Comparison of ENCODE assay signal across 29 cellular contexts in genomic region chr3:52857108-52857507, GRCh38. TPM values are rescaled to one million over a fixed set of nuclear protein-coding genes. Genes with fewer than 3 reads are reported as not detected.
"Had no signal": no experiment of that assay in that cellular context is flagged by ENCODE, and none has a peak within 500 bp of the region (broad histone marks: within the 10 kb centered on the region; RNA-seq: fewer than 3 reads in every experiment).

No MANE protein-coding gene starts in this region.

- H3K36me3 Mint-ChIP-seq: activated naive CD4-positive, alpha-beta T cell treated with anti-CD3 and anti-CD28 coated beads, Interleukin-2, amount 50 U/mL, for 72 hours had no signal

- H3K9me3 Mint-ChIP-seq: activated naive CD4-positive, alpha-beta T cell treated with anti-CD3 and anti-CD28 coated beads, Interleukin-2, amount 50 U/mL, for 72 hours; activated naive CD8-positive, alpha-beta T cell treated with anti-CD3 and anti-CD28 coated beads, Interleukin-2, amount 50 U/mL, for 24 hours; activated T-helper 1 cell treated with anti-CD3 and anti-CD28 coated beads, Interleukin-12 subunit alpha, Interleukin-12 subunit beta, Interleukin-2, Interleukin-4 antibody, amounts not matched to agents 30 ng/mL and 10 ng/mL and 1 ng/mL, durations not matched to agents 14 hours and 24 hours and 36 hours had no signal

- H3K4me1 Mint-ChIP-seq: activated naive CD8-positive, alpha-beta T cell treated with anti-CD3 and anti-CD28 coated beads, Interleukin-2, amount 50 U/mL, for 24 hours had no signal

- H3K27me3 ChIP-seq: ascending aorta, body of pancreas, SJCRH30 had no signal

- H3K27ac Mint-ChIP-seq: activated naive CD4-positive, alpha-beta T cell treated with anti-CD3 and anti-CD28 coated beads, Interleukin-2, amount 50 U/mL, for 72 hours; activated naive CD8-positive, alpha-beta T cell treated with anti-CD3 and anti-CD28 coated beads, Interleukin-2, amount 50 U/mL, for 24 hours; activated T-helper 1 cell treated with anti-CD3 and anti-CD28 coated beads, Interleukin-12 subunit alpha, Interleukin-12 subunit beta, Interleukin-2, Interleukin-4 antibody, amounts not matched to agents 30 ng/mL and 10 ng/mL and 1 ng/mL, durations not matched to agents 14 hours and 24 hours and 36 hours had no signal

- H3K4me3 Mint-ChIP-seq: activated CD8-positive, alpha-beta T cell treated with anti-CD3 and anti-CD28 coated beads, Interleukin-2, amount 10 ng/mL, durations not matched to agents 7 days and 5 days; activated naive CD8-positive, alpha-beta T cell treated with anti-CD3 and anti-CD28 coated beads, Interleukin-2, amount 50 U/mL, for 24 hours; activated T-helper 1 cell treated with anti-CD3 and anti-CD28 coated beads, Interleukin-12 subunit alpha, Interleukin-12 subunit beta, Interleukin-2, Interleukin-4 antibody, amounts not matched to agents 30 ng/mL and 10 ng/mL and 1 ng/mL, durations not matched to agents 14 hours and 24 hours and 36 hours had no signal

- ATAC-seq: activated CD4-positive, CD25-positive, alpha-beta regulatory T cell treated with anti-CD3 and anti-CD28 coated beads, Interleukin-2, amount 50 U/mL, for 24 hours; activated CD8-positive, alpha-beta T cell treated with anti-CD3 and anti-CD28 coated beads, Interleukin-2, amount 10 ng/mL, durations not matched to agents 7 days and 5 days; activated naive CD4-positive, alpha-beta T cell treated with anti-CD3 and anti-CD28 coated beads, Interleukin-2, amount 50 U/mL, for 72 hours; activated naive CD8-positive, alpha-beta T cell treated with anti-CD3 and anti-CD28 coated beads, Interleukin-2, amount 50 U/mL, for 24 hours; body of pancreas; Panc1; Right ventricle myocardium inferior; SK-N-SH treated with all-trans-retinoic acid at 6 μM for 48 hours had no signal

- H3K27me3 Mint-ChIP-seq: activated naive CD8-positive, alpha-beta T cell treated with anti-CD3 and anti-CD28 coated beads, Interleukin-2, amount 50 U/mL, for 24 hours had no signal

- H3K27ac ChIP-seq: ascending aorta, body of pancreas, SJCRH30 had no signal

- H3K9me3 ChIP-seq: ascending aorta, body of pancreas, SJCRH30 had no signal

- DNase-seq: activated CD4-positive, alpha-beta T cell treated with anti-CD3 and anti-CD28 coated beads for 4 hours; activated CD8-positive, alpha-beta memory T cell treated with anti-CD3 and anti-CD28 coated beads, Interleukin-2, amount 50 U/mL, for 48 hours; activated CD8-positive, alpha-beta T cell treated with anti-CD3 and anti-CD28 coated beads, Interleukin-2, amount 10 ng/mL, durations not matched to agents 7 days and 5 days; activated effector memory CD4-positive, alpha-beta T cell treated with Interleukin-2 at 50 U/mL for 16 hours; activated naive CD4-positive, alpha-beta T cell treated with Interleukin-2 at 50 U/mL for 16 hours; activated naive CD8-positive, alpha-beta T cell treated with anti-CD3 and anti-CD28 coated beads, Interleukin-2, amount 50 U/mL, for 24 hours; activated T-cell treated with anti-CD3 and anti-CD28 coated beads, Interleukin-2, amount 50 U/mL, for 1 hour; amniotic stem cell; central memory CD4-positive, alpha-beta T cell; KG1; NCI-H1048; NCI-H1930; NCI-H2171; NCI-H2227 treated with DMSO at 0.1 percent for 48 hours; NCI-H526; OCI-M1; RPMI8226; SJCRH30; SW 1271 had no signal

RNA-seq across cellular contexts. Expression of gene MUSTN1, which starts 22.3 kb away (rescaled TPM):
- total RNA-seq: bronchial epithelial cell, LHCN-M2 had no signal

RNA-seq across cellular contexts. Expression of gene ITIH4, which starts 26.6 kb away (rescaled TPM):
- total RNA-seq: SJCRH30 had no signal
